9 cellular contexts compared by ENCODE assay signal in genomic region chr4:60805500-60806313, GRCh38.
DNase-seq lines count a peak whose midpoint lies in the region; TF ChIP-seq lines count a peak whose summit lies in the region.
"Had no signal": no experiment of that assay in that cellular context is flagged by ENCODE, and none has a peak within 500 bp of the region (broad histone marks: within the 10 kb centered on the region; RNA-seq: fewer than 3 reads in every experiment).

No MANE protein-coding gene starts in this region.

- H3F3A ChIP-seq in smooth muscle cell (ENCODE audit: low read depth), result no peaks in the 10 kb centered on the region

- H3K36me3 ChIP-seq in NT2/D1 (ENCODE audit: insufficient read depth, insufficient read length, low read length) (no peaks in the 10 kb centered on the region), esophagus muscularis mucosa (no peaks in the 10 kb centered on the region), smooth muscle cell (ENCODE audit: low read depth) (no peaks in the 10 kb centered on the region)

- intact Hi-C loops in CD14-positive monocyte (cut with micrococcal nuclease) (no loop called here), esophagus muscularis mucosa (cut with DNase I) (no loop called here), lower leg skin (cut with DNase I; ENCODE audit: low total_unique reads) (no loop called here)

- H3K4me1 ChIP-seq in NT2/D1 (ENCODE audit: insufficient read depth, insufficient read length) (no peaks in the 10 kb centered on the region), esophagus muscularis mucosa (no peaks in the 10 kb centered on the region), smooth muscle cell (ENCODE audit: low read depth) (no peaks in the 10 kb centered on the region)

- peak overlapping the region; percentile 6 for H2AFZ ChIP-seq in smooth muscle cell (ENCODE audit: low read depth)

- CTCF ChIA-PET in HEK293T (lab: Yijun Ruan, JAX), result interaction anchor here (1.0 kb wide), 1 partner anchor 10 kb away, joined by 3 read pairs; no protein-coding TSS in a partner anchor

- no peak overlapping the region for H3K4me2 ChIP-seq in smooth muscle cell

- DNase-seq in CD14-positive monocyte (ENCODE audit: low spot score) (no peak), HEK293T (ENCODE audit: extremely low spot score) (peak; percentile 50), NT2/D1 (ENCODE audit: low read depth, low spot score) (peak; percentile 25), esophagus muscularis mucosa (ENCODE audit: extremely low spot score) (no peak), smooth muscle cell (lab: John Stamatoyannopoulos, UW; ENCODE audit: unreplicated experiment) (no peak), mesothelial cell of epicardium (ENCODE audit: low spot score in 2 of 2, unreplicated experiment in 2 of 2) (no peak), lower leg skin (ENCODE audit: low spot score in 2 of 2) (no peak)
- DNase-seq in activated CD4-positive, alpha-beta T cell treated with anti-CD3 and anti-CD28 coated beads, Interleukin-2, amount 50 U/mL, for 1 hour, result no peak

- H3K4me3 Mint-ChIP-seq in CD14-positive monocyte (no peak overlapping the region), mesothelial cell of epicardium (no peak overlapping the region)
- H3K4me3 Mint-ChIP-seq: dendritic cell treated with granulocyte-macrophage colony-stimulating factor and Interleukin-4, amounts not matched to agents 40 ng/mL and 50 ng/mL, for 4 days had no signal

- H3K27me3 Mint-ChIP-seq in CD14-positive monocyte (ENCODE audit: low read depth in 3 of 3), result no peaks in the 10 kb centered on the region
- H3K27me3 Mint-ChIP-seq in mesothelial cell of epicardium (ENCODE audit: low read depth), result no peaks in the 10 kb centered on the region
- H3K27me3 Mint-ChIP-seq: dendritic cell treated with granulocyte-macrophage colony-stimulating factor and Interleukin-4, amounts not matched to agents 40 ng/mL and 50 ng/mL, for 4 days had no signal

- H3K36me3 Mint-ChIP-seq in CD14-positive monocyte (no peaks in the 10 kb centered on the region), mesothelial cell of epicardium (no peaks in the 10 kb centered on the region)

- H3K27ac ChIP-seq in esophagus muscularis mucosa (replicated peaks in 1 of 4), result no peak overlapping the region
- H3K27ac ChIP-seq in smooth muscle cell (ENCODE audit: low read depth), result no peak overlapping the region

- POLR2A ChIA-PET in HEK293T (lab: Yijun Ruan, JAX), result no interaction called here

- no peak overlapping the region for H3K4me3 ChIP-seq in NT2/D1 (ENCODE audit: insufficient read length, low read depth)
- H3K4me3 ChIP-seq in esophagus muscularis mucosa, result no peak overlapping the region
- H3K4me3 ChIP-seq in smooth muscle cell, result no peak overlapping the region
- H3K4me3 ChIP-seq in lower leg skin (ENCODE audit: low read depth, poor library complexity, severe bottlenecking), result no peak overlapping the region

- TF ChIP-seq POLR2A in esophagus muscularis mucosa (IDR thresholded peaks at IDR 0.05; ENCODE audit: low read depth) (no peak), lower leg skin (IDR thresholded peaks at IDR 0.05) (no peak)

- H4K20me1 ChIP-seq in smooth muscle cell (ENCODE audit: low read depth), result no peaks in the 10 kb centered on the region

- H3K27ac Mint-ChIP-seq in CD14-positive monocyte (no peak overlapping the region), mesothelial cell of epicardium (no peak overlapping the region)
- H3K27ac Mint-ChIP-seq: dendritic cell treated with granulocyte-macrophage colony-stimulating factor and Interleukin-4, amounts not matched to agents 40 ng/mL and 50 ng/mL, for 4 days had no signal

- H3K9me3 ChIP-seq in NT2/D1 (ENCODE audit: insufficient read depth, low read length) (no peaks in the 10 kb centered on the region), esophagus muscularis mucosa (no peaks in the 10 kb centered on the region), smooth muscle cell (replicated peaks; ENCODE audit: low read depth) (no peaks in the 10 kb centered on the region)

- no peaks in the 10 kb centered on the region for H3K79me2 ChIP-seq in smooth muscle cell (ENCODE audit: low read depth)

- no peak for TF ChIP-seq EP300 in esophagus muscularis mucosa (IDR thresholded peaks at IDR 0.05)

- 53% methylated on average over 6 of the region's 6 CpGs for WGBS in esophagus muscularis mucosa
- 44% methylated on average over 6 of the region's 6 CpGs for WGBS in smooth muscle cell (ENCODE audit: low lambda C conversion rate)
- WGBS in lower leg skin, 2 donors, result 41 to 49% methylated on average over 6 of the region's 6 CpGs

- H3K4me1 Mint-ChIP-seq in CD14-positive monocyte (no peaks in the 10 kb centered on the region), mesothelial cell of epicardium (peaks cover 2% of the 10 kb centered on the region)

- H3K9me3 Mint-ChIP-seq in CD14-positive monocyte (no peaks in the 10 kb centered on the region), mesothelial cell of epicardium (peaks cover 4% of the 10 kb centered on the region)
- H3K9me3 Mint-ChIP-seq: dendritic cell treated with granulocyte-macrophage colony-stimulating factor and Interleukin-4, amounts not matched to agents 40 ng/mL and 50 ng/mL, for 4 days had no signal

- TF ChIP-seq CTCF in CD14-positive monocyte (IDR thresholded peaks at IDR 0.05) (peak; percentile 12), esophagus muscularis mucosa (IDR thresholded peaks at IDR 0.05) (peak in 2 of 3 experiments; percentile 28 to 37), smooth muscle cell (IDR thresholded peaks at IDR 0.05; ENCODE audit: borderline replicate concordance, insufficient read depth, poor library complexity, severe bottlenecking) (peak; percentile 63), mesothelial cell of epicardium (IDR thresholded peaks at IDR 0.05; ENCODE audit: unreplicated experiment) (no peak), lower leg skin (IDR thresholded peaks at IDR 0.05) (no peak)

- no peak overlapping the region for H3K9ac ChIP-seq in NT2/D1 (ENCODE audit: insufficient read length, low read depth)
- no peak overlapping the region for H3K9ac ChIP-seq in smooth muscle cell (ENCODE audit: low read depth)

- H3K27me3 ChIP-seq in NT2/D1 (ENCODE audit: insufficient read depth, insufficient read length), result no peaks in the 10 kb centered on the region
- H3K27me3 ChIP-seq in esophagus muscularis mucosa, result no peaks in the 10 kb centered on the region
- H3K27me3 ChIP-seq in smooth muscle cell (ENCODE audit: low read depth), result no peaks in the 10 kb centered on the region

TF ChIP-seq in HEK293T, 16 proteins besides CTCF, POLR2A, EP300 and RAD21:
- TF ChIP-seq ARNT (IDR thresholded peaks at IDR 0.05), result no peak
- no peak for TF ChIP-seq FOXK2 (IDR thresholded peaks at IDR 0.05)
- no peak for TF ChIP-seq ZNF384 (IDR thresholded peaks at IDR 0.05)
- no peak for TF ChIP-seq NFRKB (IDR thresholded peaks at IDR 0.05)
- no peak for TF ChIP-seq FOXM1 (IDR thresholded peaks at IDR 0.05; ENCODE audit: borderline replicate concordance)
- TF ChIP-seq TARDBP (IDR thresholded peaks at IDR 0.05), result no peak
- TF ChIP-seq PKNOX1 (IDR thresholded peaks at IDR 0.05), result no peak
- no peak for TF ChIP-seq L3MBTL2 (conservative IDR thresholded peaks at IDR 0.05)

Comparison
In these comparisons a context has a peak if more than half of its experiments do, and no peak if none do; other contexts are left out.
1. DNase-seq: peak in HEK293T (single experiment) and NT2/D1 (single experiment); none in CD14-positive monocyte (single experiment), esophagus muscularis mucosa (single experiment), smooth muscle cell (single experiment), mesothelial cell of epicardium (0 of 2), lower leg skin (0 of 2) and activated CD4-positive, alpha-beta T cell treated with anti-CD3 and anti-CD28 coated beads, Interleukin-2, amount 50 U/mL, for 1 hour (single experiment).
2. CTCF ChIP-seq: peak in CD14-positive monocyte (single experiment), esophagus muscularis mucosa (2 of 3) and smooth muscle cell (single experiment); none in mesothelial cell of epicardium (single experiment) and lower leg skin (0 of 3).